ENCODE assay signal across 9 cellular contexts in the genomic region with DNA sequence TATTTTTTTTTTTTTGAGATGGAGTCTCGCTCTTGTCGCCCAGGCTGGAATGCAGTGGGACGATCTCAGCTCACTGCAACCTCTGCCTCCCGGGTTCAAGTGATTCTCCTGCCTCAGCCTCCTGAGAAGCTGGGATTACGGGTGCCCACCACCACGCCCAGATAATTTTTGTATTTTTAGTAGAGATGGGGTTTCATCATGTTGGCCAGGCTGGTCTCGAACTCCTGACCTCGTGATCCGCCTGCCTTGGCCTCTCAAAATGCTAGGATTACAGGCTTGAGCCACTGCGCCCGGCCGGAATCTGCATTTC. TPM values are rescaled to one million over a fixed set of nuclear protein-coding genes. Genes with fewer than 3 reads are reported as not detected.
DNase-seq lines count a peak whose midpoint lies in the region; ATAC-seq and TF ChIP-seq lines count a peak whose summit lies in the region.
"Not testable (repeated sequence)": the region's sequence is repeated elsewhere in the genome, so short reads cannot be mapped to it uniquely, and the experiment has no call there.
"Had no signal": no experiment of that assay in that cellular context is flagged by ENCODE, and none has a peak within 500 bp of the region (broad histone marks: within the 10 kb centered on the region; RNA-seq: fewer than 3 reads in every experiment).

No MANE protein-coding gene starts in this region.

- intact Hi-C loops in right cardiac atrium (cut with DNase I) = loop anchor here in 3 of 4 donors (5.0 to 10.0 kb wide), 2 partner anchors 141 to 171 kb away; no protein-coding TSS in a partner anchor
- intact Hi-C loops in naive thymus-derived CD4-positive, alpha-beta T cell (cut with micrococcal nuclease) = loop anchor here (2.0 to 10.0 kb wide), 11 partner anchors 61 to 1781 kb away; partner anchors contain the start of genes CCDC40 (in 1 of the 2), TBC1D16 (in 1 of the 2), TMC6 (in 1 of the 2) and TMC8 (in 1 of the 2)

- H3K9ac ChIP-seq in SK-N-SH = not testable (repeated sequence)
- H3K9ac ChIP-seq in duodenal mucosa (ENCODE audit: low read depth in 1 of 2, low read length in 2 of 2) = peak overlapping the region; percentile 91 to 96

- H3K4me1 ChIP-seq in SK-N-SH (ENCODE audit: control insufficient read depth in 1 of 2, insufficient read depth in 2 of 2, low read depth in 1 of 2, low read length in 1 of 2) (peaks cover 5 to 85% of the 10 kb centered on the region in 2 experiments; a peak in 2 of 4 replicates), duodenal mucosa (ENCODE audit: control insufficient read depth in 1 of 2, insufficient read depth in 2 of 2, low read length in 2 of 2) (peaks cover 22 to 48% of the 10 kb centered on the region in 2 donors)
- H3K4me1 ChIP-seq in right cardiac atrium (ENCODE audit: control insufficient read depth, insufficient read depth, low read length) = not testable (repeated sequence)
- H3K4me1 ChIP-seq in naive thymus-derived CD4-positive, alpha-beta T cell (ENCODE audit: control insufficient read depth in 2 of 2, insufficient read depth in 2 of 2, low read length in 2 of 2) = peaks cover 42 to 72% of the 10 kb centered on the region in 2 donors

- CTCF ChIA-PET in AG04449 (lab: Yijun Ruan, JAX) (interaction anchor here (1.1 to 10.3 kb wide), 3 partner anchors 9 to 168 kb away, joined by 3 to 177 read pairs (median 55); no protein-coding TSS in a partner anchor), SK-N-SH (lab: Yijun Ruan, JAX) (interaction anchor here (1.0 to 5.9 kb wide), 6 partner anchors 11 to 169 kb away, joined by 3 to 86 read pairs (median 40); partner anchors contain the start of gene SOCS3)
- CTCF ChIA-PET in naive thymus-derived CD4-positive, alpha-beta T cell (lab: Charles Lee) = interaction anchor here (4.8 kb wide), 1 partner anchor 167 kb away, joined by 50 read pairs; no protein-coding TSS in a partner anchor

- not testable (repeated sequence) for TF ChIP-seq EP300 in SK-N-SH (IDR thresholded peaks at IDR 0.05; ENCODE audit: borderline replicate concordance in 1 of 2, low read depth in 1 of 2, low read length in 1 of 2)

- not testable (repeated sequence) for H3K9me3 Mint-ChIP-seq in activated naive CD8-positive, alpha-beta T cell (ENCODE audit: low read depth); naive thymus-derived CD4-positive, alpha-beta T cell

- peaks cover 49% of the 10 kb centered on the region for H3K4me1 Mint-ChIP-seq in activated naive CD8-positive, alpha-beta T cell (ENCODE audit: low read depth)
- peaks cover 36 to 77% (median 70%) of the 10 kb centered on the region in 7 donors for H3K4me1 Mint-ChIP-seq in naive thymus-derived CD4-positive, alpha-beta T cell

- not testable (repeated sequence) for H3K27me3 Mint-ChIP-seq in activated naive CD8-positive, alpha-beta T cell; naive thymus-derived CD4-positive, alpha-beta T cell

- not testable (repeated sequence) for H3K9me2 ChIP-seq in SK-N-SH

- H2AFZ ChIP-seq in SK-N-SH (ENCODE audit: low read depth) = peak overlapping the region; percentile 98

- POLR2A ChIA-PET in AG04449 (lab: Yijun Ruan, JAX); SK-N-SH (lab: Yijun Ruan, JAX): not testable (repeated sequence)
- POLR2A ChIA-PET in naive thymus-derived CD4-positive, alpha-beta T cell (lab: Charles Lee) = interaction anchor here (0.7 to 4.6 kb wide), 6 partner anchors 9 to 169 kb away, joined by 3 to 23 read pairs (median 5); partner anchors contain the start of genes PGS1 and TMC8

- not testable (repeated sequence) for H3K79me2 ChIP-seq in SK-N-SH (ENCODE audit: insufficient read depth)

- not testable (repeated sequence) for H3K36me3 ChIP-seq in SK-N-SH (replicated peaks in 1 of 2; ENCODE audit: control insufficient read depth in 1 of 2, insufficient read depth in 2 of 2, low read length in 1 of 2); duodenal mucosa (ENCODE audit: control insufficient read depth in 1 of 2, insufficient read depth in 2 of 2, low read length in 2 of 2)
- peaks cover 0 to 18% (median 0%) of the 10 kb centered on the region in 3 experiments for H3K36me3 ChIP-seq in naive thymus-derived CD4-positive, alpha-beta T cell (ENCODE audit: control insufficient read depth in 2 of 3, insufficient read depth in 3 of 3, low read length in 3 of 3)

- H3K4me3 Mint-ChIP-seq in activated naive CD8-positive, alpha-beta T cell = peak overlapping the region; percentile 83
- H3K4me3 Mint-ChIP-seq in naive thymus-derived CD4-positive, alpha-beta T cell = peak overlapping the region; percentile 77 to 96 (median 86)

- not testable (repeated sequence) for H3F3A ChIP-seq in SK-N-SH (replicated peaks; ENCODE audit: insufficient read depth)

- H3K27ac Mint-ChIP-seq in activated naive CD8-positive, alpha-beta T cell = peak overlapping the region; percentile 86
- peak overlapping the region; percentile 86 to 99 (median 98) for H3K27ac Mint-ChIP-seq in naive thymus-derived CD4-positive, alpha-beta T cell

- not testable (repeated sequence) for TF ChIP-seq RAD21 in SK-N-SH (IDR thresholded peaks at IDR 0.05; ENCODE audit: low read length)

- DNase-seq in AG04449 (ENCODE audit: low read depth, low spot score); HFF-Myc (ENCODE audit: extremely low read depth, low read depth); SK-N-SH; naive thymus-derived CD4-positive, alpha-beta T cell: not testable (repeated sequence)
- peak in 1 of 3 donors; percentile 57 for DNase-seq in right cardiac atrium

- H4K20me1 ChIP-seq in SK-N-SH (ENCODE audit: insufficient read depth) = not testable (repeated sequence)

- WGBS in SK-N-SH (ENCODE audit: low lambda C conversion rate) = 88% methylated on average over 12 of the region's 12 CpGs
- WGBS in right cardiac atrium = 81% methylated on average over 12 of the region's 12 CpGs

- TF ChIP-seq CTCF in AG04449 (IDR thresholded peaks at IDR 0.05; ENCODE audit: insufficient read depth, low read length, missing control alignments); HFF-Myc (IDR thresholded peaks at IDR 0.05; ENCODE audit: low read depth, low read length, missing control alignments); SK-N-SH (IDR thresholded peaks at IDR 0.05): not testable (repeated sequence)

- H3K27ac ChIP-seq in SK-N-SH (ENCODE audit: low read depth in 2 of 2, low read length in 1 of 2) = peak overlapping the region in 1 of 2 experiments; percentile 94; a peak in 2 of 4 replicates
- not testable (repeated sequence) for H3K27ac ChIP-seq in duodenal mucosa (ENCODE audit: low read depth, low read length); right cardiac atrium (ENCODE audit: low read length)
- H3K27ac ChIP-seq in naive thymus-derived CD4-positive, alpha-beta T cell (ENCODE audit: low read depth, low read length) = peak overlapping the region; percentile 88
- peak overlapping the region in 10 of 21 experiments; percentile 79 to 97 (median 92) for H3K27ac ChIP-seq in skin epidermis

- peak overlapping the region; percentile 85 for H3K4me3 ChIP-seq in AG04449 (ENCODE audit: low read depth, low read length)
- H3K4me3 ChIP-seq in HFF-Myc (replicated peaks; ENCODE audit: low read depth, low read length) = peak overlapping the region; percentile 86
- peak overlapping the region; percentile 78 to 99 for H3K4me3 ChIP-seq in SK-N-SH (ENCODE audit: low read depth in 2 of 2, low read length in 1 of 2)
- H3K4me3 ChIP-seq in duodenal mucosa (ENCODE audit: low read depth in 1 of 2, low read length in 2 of 2) = peak overlapping the region; percentile 82 to 88
- H3K4me3 ChIP-seq in right cardiac atrium (ENCODE audit: low read length) = peak overlapping the region; percentile 57
- peak overlapping the region; percentile 90 for H3K4me3 ChIP-seq in naive thymus-derived CD4-positive, alpha-beta T cell (ENCODE audit: low read length)
- H3K4me3 ChIP-seq in skin epidermis = peak overlapping the region in 6 of 7 experiments; percentile 56 to 93 (median 70)

- peak overlapping the region; percentile 99 for H3K4me2 ChIP-seq in SK-N-SH

- H3K36me3 Mint-ChIP-seq in activated naive CD8-positive, alpha-beta T cell; naive thymus-derived CD4-positive, alpha-beta T cell: not testable (repeated sequence)

- not testable (repeated sequence) for H3K27me3 ChIP-seq in SK-N-SH (ENCODE audit: insufficient read depth); duodenal mucosa (ENCODE audit: control insufficient read depth in 1 of 2, insufficient read depth in 2 of 2, low read length in 2 of 2); right cardiac atrium (ENCODE audit: control insufficient read depth, insufficient read depth); naive thymus-derived CD4-positive, alpha-beta T cell (ENCODE audit: control insufficient read depth in 2 of 2, insufficient read depth in 2 of 2, low read length in 2 of 2)

- ATAC-seq in right cardiac atrium; naive thymus-derived CD4-positive, alpha-beta T cell: not testable (repeated sequence)

- H3K9me3 ChIP-seq in SK-N-SH; duodenal mucosa (ENCODE audit: control insufficient read depth in 1 of 2, low read length in 2 of 2); right cardiac atrium (ENCODE audit: control insufficient read depth, low read length); naive thymus-derived CD4-positive, alpha-beta T cell (ENCODE audit: control insufficient read depth in 2 of 3, low read length in 3 of 3): not testable (repeated sequence)

RNA-seq across cellular contexts. Expression of gene TMEM235, which starts 22.2 kb away (rescaled TPM):
- not detected in 2 replicates for polyA plus RNA-seq in SK-N-SH (2012; rRNA removed)
- 0.04 TPM in 1 of 2 replicates, not detected in the other for polyA plus RNA-seq in SK-N-SH (2012; cell fraction: cytosol; rRNA removed)
- not detected in 2 replicates for polyA plus RNA-seq in SK-N-SH (2012; cell fraction: nucleus; rRNA removed)
- not detected for total RNA-seq in right cardiac atrium
- polyA plus RNA-seq in right cardiac atrium = not detected
- not detected for total RNA-seq in naive thymus-derived CD4-positive, alpha-beta T cell
- not detected for polyA plus RNA-seq in naive thymus-derived CD4-positive, alpha-beta T cell
- total RNA-seq: thyroid gland had no signal

RNA-seq across cellular contexts. Expression of gene BIRC5, which starts 39.5 kb away (rescaled TPM):
- polyA plus RNA-seq in SK-N-SH (2012; rRNA removed) (23.5 and 31.4 TPM in 2 replicates), right cardiac atrium (0.29 TPM)
- polyA plus RNA-seq in SK-N-SH (2012; cell fraction: cytosol; rRNA removed) = 25.8 and 29.6 TPM in 2 replicates
- 13.7 and 15.8 TPM in 2 replicates for polyA plus RNA-seq in SK-N-SH (2012; cell fraction: nucleus; rRNA removed)
- total RNA-seq in right cardiac atrium = 1 to 10 TPM in 2 of 4 donors, under 1 TPM in 1, not detected in 1; 0.17 to 1.3 (median 1.1) TPM
- total RNA-seq in naive thymus-derived CD4-positive, alpha-beta T cell = 10 to 100 TPM in 1 of 5 experiments, not detected in 4; 49.0 TPM
- not detected for polyA plus RNA-seq in naive thymus-derived CD4-positive, alpha-beta T cell

Comparison
In these comparisons a context has a peak if more than half of its experiments do, and no peak if none do; other contexts are left out.
1. RNA of gene BIRC5, which starts 39.5 kb away (polyA plus RNA-seq): 13.7 to 31.4 TPM in SK-N-SH; 0.29 TPM in right cardiac atrium (single experiment) and not detected in naive thymus-derived CD4-positive, alpha-beta T cell; every median in the first group is over 10 times any median in the second.
2. Peak in every context shown above with its lines, with median percentiles within 50 percentile points of each other: H3K4me3 ChIP-seq.